Comparison of ENCODE assay signal across 8 cellular contexts in the genomic region with DNA sequence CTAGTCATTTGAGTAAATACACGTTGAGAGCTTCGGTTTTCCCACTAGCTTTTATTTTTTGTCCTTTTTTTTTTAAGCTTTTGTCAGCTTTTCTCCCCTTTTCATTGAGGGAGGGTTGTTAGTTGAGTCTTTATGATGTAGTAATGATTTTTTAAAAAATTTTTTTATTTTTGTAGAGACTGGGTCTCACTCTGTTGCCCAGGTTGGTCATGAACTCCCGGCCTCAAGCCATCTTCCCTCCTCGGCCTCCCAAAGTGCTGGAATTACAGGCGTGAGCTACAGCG. TPM values are rescaled to one million over a fixed set of nuclear protein-coding genes. Genes with fewer than 3 reads are reported as not detected.
DNase-seq lines count a peak whose midpoint lies in the region; ATAC-seq and TF ChIP-seq lines count a peak whose summit lies in the region.

No MANE protein-coding gene starts in this region.

- TF ChIP-seq CTCF in AG04449 (IDR thresholded peaks at IDR 0.05; ENCODE audit: insufficient read depth, low read length, missing control alignments): no peak
- TF ChIP-seq CTCF in coronary artery (IDR thresholded peaks at IDR 0.05): no peak
- no peak for TF ChIP-seq CTCF in natural killer cell (IDR thresholded peaks at IDR 0.05)

- no peak for ATAC-seq in natural killer cell
- ATAC-seq in HG03469 (IDR thresholded peaks at IDR 0.05; ENCODE audit: unreplicated experiment): no peak

- CTCF ChIA-PET in AG04449 (lab: Yijun Ruan, JAX): interaction anchor here (0.7 to 8.4 kb wide), 6 partner anchors 8 to 326 kb away, joined by 3 to 95 read pairs (median 14); no protein-coding TSS in a partner anchor

- H3K9me3 Mint-ChIP-seq in IgD-negative memory B cell (no peaks in the 10 kb centered on the region), natural killer cell (no peaks in the 10 kb centered on the region)

- DNase-seq in AG04449 (ENCODE audit: low read depth, low spot score) (no peak), coronary artery (ENCODE audit: low spot score) (no peak), natural killer cell (no peak), Ammon's horn (ENCODE audit: low spot score) (no peak), NCI-H2196 (lab: John Stamatoyannopoulos, UW; ENCODE audit: unreplicated experiment) (no peak), dedifferentiated amniotic fluid mesenchymal stem cell (ENCODE audit: extremely low spot score) (no peak)

- H3K4me3 ChIP-seq in AG04449 (ENCODE audit: low read depth, low read length) (peak overlapping the region; percentile 97), coronary artery (peak overlapping the region; percentile 91)

- no peaks in the 10 kb centered on the region for H3K27me3 Mint-ChIP-seq in IgD-negative memory B cell
- no peaks in the 10 kb centered on the region for H3K27me3 Mint-ChIP-seq in natural killer cell (ENCODE audit: low read depth in 2 of 2)

- intact Hi-C loops in natural killer cell (cut with micrococcal nuclease): loop anchor here (2.0 kb wide), 2 partner anchors 31 to 53 kb away; partner anchors contain the start of gene WDR73

- H3K4me1 Mint-ChIP-seq in IgD-negative memory B cell (peaks cover 40 to 51% (median 50%) of the 10 kb centered on the region in 3 donors), natural killer cell (peaks cover 45 to 52% of the 10 kb centered on the region in 2 donors)

- POLR2A ChIA-PET in AG04449 (lab: Yijun Ruan, JAX): interaction anchor here (0.8 kb wide), 1 partner anchor 53 kb away, joined by 4 read pairs; the partner anchor contains the start of gene WDR73

- H3K27ac Mint-ChIP-seq in IgD-negative memory B cell (peak overlapping the region in 1 of 3 donors; percentile 91), natural killer cell (peak overlapping the region in 1 of 2 donors; percentile 94)

- H3K36me3 Mint-ChIP-seq in IgD-negative memory B cell (peaks cover 4% of the 10 kb centered on the region), natural killer cell (no peaks in the 10 kb centered on the region)

- H3K27ac ChIP-seq in coronary artery: no peak overlapping the region

- H3K4me3 Mint-ChIP-seq in IgD-negative memory B cell: peak overlapping the region; percentile 94 to 99 (median 96)
- H3K4me3 Mint-ChIP-seq in natural killer cell: peak overlapping the region; percentile 95

RNA-seq across cellular contexts. Expression of gene ZSCAN2, which starts 0.7 kb away (rescaled TPM):
- 13.1 TPM for polyA plus RNA-seq in IgD-negative memory B cell
- total RNA-seq in natural killer cell: 1 to 10 TPM; 5.0 to 8.3 (median 5.5) TPM

RNA-seq across cellular contexts. Expression of gene WDR73, which starts 52.6 kb away (rescaled TPM):
- polyA plus RNA-seq in IgD-negative memory B cell: 16.4 TPM
- total RNA-seq in natural killer cell: 10 to 100 TPM; 19.2 to 26.7 (median 19.7) TPM

RNA-seq across cellular contexts. Expression of gene NMB, which starts 56.5 kb away (rescaled TPM):
- 5.1 TPM for polyA plus RNA-seq in IgD-negative memory B cell
- total RNA-seq in natural killer cell: 1 to 10 TPM; 3.8 to 6.4 (median 5.1) TPM
